14 cellular contexts compared by ENCODE assay signal in genomic region chr1:175314300-175314699, GRCh38.
DNase-seq lines count a peak whose midpoint lies in the region; ATAC-seq lines count a peak whose summit lies in the region.
"Had no signal": no experiment of that assay in that cellular context is flagged by ENCODE, and none has a peak within 500 bp of the region (broad histone marks: within the 10 kb centered on the region; RNA-seq: fewer than 3 reads in every experiment).

No MANE protein-coding gene starts in this region.

- peaks cover under 1% of the 10 kb centered on the region for H3K4me1 Mint-ChIP-seq in activated T-helper 17 cell treated with anti-CD3 and anti-CD28 coated beads, Interleukin-2, amount 50 U/mL, for 72 hours
- peaks cover under 1 to 1% of the 10 kb centered on the region in 2 donors for H3K4me1 Mint-ChIP-seq in immature natural killer cell

- peak; percentile 35 for ATAC-seq in activated T-helper 17 cell treated with anti-CD3 and anti-CD28 coated beads, Interleukin-2, amount 50 U/mL, for 72 hours (replicated peaks)
- no peak for ATAC-seq in HG03280 (IDR thresholded peaks at IDR 0.05; ENCODE audit: unreplicated experiment)
- ATAC-seq: left lobe of liver had no signal

- no peaks in the 10 kb centered on the region for H3K36me3 Mint-ChIP-seq in activated T-helper 17 cell treated with anti-CD3 and anti-CD28 coated beads, Interleukin-2, amount 50 U/mL, for 72 hours (ENCODE audit: low read depth)
- no peaks in the 10 kb centered on the region for H3K36me3 Mint-ChIP-seq in immature natural killer cell

- peaks cover 15% of the 10 kb centered on the region for H3K27me3 Mint-ChIP-seq in activated T-helper 17 cell treated with anti-CD3 and anti-CD28 coated beads, Interleukin-2, amount 50 U/mL, for 72 hours
- peaks cover 0 to 2% (median 0%) of the 10 kb centered on the region in 3 donors for H3K27me3 Mint-ChIP-seq in immature natural killer cell (ENCODE audit: low read depth in 3 of 3)

- no peaks in the 10 kb centered on the region for H3K9me3 Mint-ChIP-seq in activated T-helper 17 cell treated with anti-CD3 and anti-CD28 coated beads, Interleukin-2, amount 50 U/mL, for 72 hours
- no peaks in the 10 kb centered on the region for H3K9me3 Mint-ChIP-seq in immature natural killer cell

- H3K27ac Mint-ChIP-seq in activated T-helper 17 cell treated with anti-CD3 and anti-CD28 coated beads, Interleukin-2, amount 50 U/mL, for 72 hours = no peak overlapping the region
- H3K27ac Mint-ChIP-seq in immature natural killer cell = no peak overlapping the region

- H3K4me3 Mint-ChIP-seq in activated T-helper 17 cell treated with anti-CD3 and anti-CD28 coated beads, Interleukin-2, amount 50 U/mL, for 72 hours = no peak overlapping the region
- H3K4me3 Mint-ChIP-seq in immature natural killer cell = no peak overlapping the region

- DNase-seq in Ammon's horn (ENCODE audit: low spot score) (peak; percentile 40), HK-2 (ENCODE audit: unreplicated experiment) (peak; percentile 16), islet precursor cell (peak; percentile 63), immature natural killer cell (no peak), NCI-H1417 (lab: John Stamatoyannopoulos, UW) (no peak), DMS79 treated with DMSO at 0.1 percent for 48 hours (lab: John Stamatoyannopoulos, UW) (no peak)
- DNase-seq: activated gamma-delta T cell; NCI-H187; NCI-H526 treated with DMSO at 0.1 percent for 48 hours; stimulated activated CD4-positive, alpha-beta T cell treated with anti-CD3 and anti-CD28 coated beads, Interleukin-12 subunit alpha, Interleukin-12 subunit beta, amount 100 ng/mL, for 4 hours; SW 1271 had no signal

Comparison
In these comparisons a context has a peak if more than half of its experiments do, and no peak if none do; other contexts are left out.
1. DNase-seq: peak in Ammon's horn (single experiment), HK-2 (single experiment) and islet precursor cell (single experiment); none in immature natural killer cell (0 of 3), NCI-H1417 (0 of 3) and DMS79 treated with DMSO at 0.1 percent for 48 hours (single experiment).